1 cellular context compared by ENCODE assay signal in genomic region chr7:23181684-23182553, GRCh38.
TF ChIP-seq lines count a peak whose summit lies in the region.

Gene NUP42 (plus strand): TSS chr7:23182048. CDS start chr7:23182086, 38 bp downstream.

TF ChIP-seq in HepG2, 621 proteins besides CTCF, POLR2A, EP300 and RAD21 (continued from another document and continues in another):
- TF ChIP-seq GRHL1 (CRISPR knock-in tag; conservative IDR thresholded peaks at IDR 0.05) = no peak
- no peak for TF ChIP-seq SOX6 (IDR thresholded peaks at IDR 0.05)
- TF ChIP-seq SOX6 (CRISPR knock-in tag; IDR thresholded peaks at IDR 0.05) = peak; percentile 45
- TF ChIP-seq ZNF652 (CRISPR knock-in tag; IDR thresholded peaks at IDR 0.05; ENCODE audit: borderline replicate concordance, low read depth) = no peak
- TF ChIP-seq SP4 (CRISPR knock-in tag; IDR thresholded peaks at IDR 0.05) = peak; percentile 81; the same call in 1 of the 2 replicates
- peak; percentile 93; the same call in 1 of the 2 replicates for TF ChIP-seq TFDP1 (CRISPR knock-in tag; IDR thresholded peaks at IDR 0.05; ENCODE audit: borderline replicate concordance)
- TF ChIP-seq ZNF788 (CRISPR knock-in tag; IDR thresholded peaks at IDR 0.05; ENCODE audit: borderline replicate concordance) = peak; percentile 95; the same call in 1 of the 2 replicates
- no peak for TF ChIP-seq HNF1A (IDR thresholded peaks at IDR 0.05; ENCODE audit: low read depth)
- TF ChIP-seq HNF1A (CRISPR knock-in tag; IDR thresholded peaks at IDR 0.05; ENCODE audit: borderline replicate concordance) = peak; percentile 83; the same call in 1 of the 2 replicates
- no peak for TF ChIP-seq RFX1 (IDR thresholded peaks at IDR 0.05)
- TF ChIP-seq MYNN (CRISPR knock-in tag; IDR thresholded peaks at IDR 0.05; ENCODE audit: low read depth) = no peak
- TF ChIP-seq ZNF326 (CRISPR knock-in tag; IDR thresholded peaks at IDR 0.05; ENCODE audit: borderline replicate concordance) = no peak
- 0 out of 2 replicates have a peak, but pooled peaks have one; percentile 48 for TF ChIP-seq ZMYM2 (CRISPR knock-in tag; IDR thresholded peaks at IDR 0.05)
- TF ChIP-seq BHLHE40 (IDR thresholded peaks at IDR 0.05; ENCODE audit: low read length) = 0 out of 2 replicates have a peak, but pooled peaks have one; percentile 8
- no peak for TF ChIP-seq ZNF251 (CRISPR knock-in tag; IDR thresholded peaks at IDR 0.05)
- no peak; the same call in 1 of the 2 replicates for TF ChIP-seq GABPA (IDR thresholded peaks at IDR 0.05; ENCODE audit: low read depth, low read length)
- peak; percentile 85 for TF ChIP-seq GABPA (CRISPR knock-in tag; IDR thresholded peaks at IDR 0.05; ENCODE audit: low read depth)
- 0 out of 2 replicates have a peak, but pooled peaks have one; percentile 21 for TF ChIP-seq ZMAT3 (CRISPR knock-in tag; conservative IDR thresholded peaks at IDR 0.05)
- 0 out of 2 replicates have a peak, but pooled peaks have one; percentile 49 for TF ChIP-seq ZNF451 (CRISPR knock-in tag; IDR thresholded peaks at IDR 0.05)
- no peak for TF ChIP-seq JDP2 (CRISPR knock-in tag; IDR thresholded peaks at IDR 0.05; ENCODE audit: borderline replicate concordance)
- peak; percentile 91; the same call in 1 of the 2 replicates for TF ChIP-seq ZNF343 (CRISPR knock-in tag; IDR thresholded peaks at IDR 0.05)
- peak; percentile 90 for TF ChIP-seq HINFP (CRISPR knock-in tag; IDR thresholded peaks at IDR 0.05; ENCODE audit: low read depth)
- no peak for TF ChIP-seq KLF9 (CRISPR knock-in tag; IDR thresholded peaks at IDR 0.05; ENCODE audit: low read depth)
- TF ChIP-seq BCL6 (CRISPR knock-in tag; IDR thresholded peaks at IDR 0.05) = peak; percentile 39; the same call in 1 of the 2 replicates
- peak; percentile 70 for TF ChIP-seq IKZF5 (CRISPR knock-in tag; IDR thresholded peaks at IDR 0.05)
- TF ChIP-seq KMT2B (CRISPR knock-in tag; IDR thresholded peaks at IDR 0.05) = peak; percentile 97
- TF ChIP-seq GABPB1 (CRISPR knock-in tag; IDR thresholded peaks at IDR 0.05) = peak; percentile 91
- TF ChIP-seq MIXL1 (CRISPR knock-in tag; IDR thresholded peaks at IDR 0.05) = no peak
- peak; percentile 92 for TF ChIP-seq HES4 (CRISPR knock-in tag; IDR thresholded peaks at IDR 0.05; ENCODE audit: borderline replicate concordance)
- peak; percentile 99 for TF ChIP-seq ATF1 (CRISPR knock-in tag; IDR thresholded peaks at IDR 0.05)
- no peak for TF ChIP-seq TEAD2 (CRISPR knock-in tag; IDR thresholded peaks at IDR 0.05)
- TF ChIP-seq ZNF414 (CRISPR knock-in tag; IDR thresholded peaks at IDR 0.05) = no peak
- peak; percentile 77; the same call in 1 of the 2 replicates for TF ChIP-seq ZNF124 (CRISPR knock-in tag; IDR thresholded peaks at IDR 0.05)
- TF ChIP-seq GATAD1 (CRISPR knock-in tag; IDR thresholded peaks at IDR 0.05) = peak; percentile 99
- TF ChIP-seq PBX2 (CRISPR knock-in tag; IDR thresholded peaks at IDR 0.05) = no peak
- 0 out of 2 replicates have a peak, but pooled peaks have one; percentile 53 for TF ChIP-seq FOXM1 (CRISPR knock-in tag; IDR thresholded peaks at IDR 0.05)
- TF ChIP-seq ZNF17 (CRISPR knock-in tag; IDR thresholded peaks at IDR 0.05) = no peak
- TF ChIP-seq ZNF776 (CRISPR knock-in tag; IDR thresholded peaks at IDR 0.05) = no peak
- TF ChIP-seq LBX2 (CRISPR knock-in tag; IDR thresholded peaks at IDR 0.05; ENCODE audit: borderline replicate concordance) = no peak
- TF ChIP-seq JUND (CRISPR knock-in tag; IDR thresholded peaks at IDR 0.05) = peak; percentile 63; the same call in 1 of the 2 replicates
- peak; percentile 43; the same call in 1 of the 2 replicates for TF ChIP-seq TOE1 (CRISPR knock-in tag; IDR thresholded peaks at IDR 0.05)
- TF ChIP-seq ELK4 (CRISPR knock-in tag; IDR thresholded peaks at IDR 0.05; ENCODE audit: borderline replicate concordance) = no peak
- no peak for TF ChIP-seq MZF1 (CRISPR knock-in tag; IDR thresholded peaks at IDR 0.05; ENCODE audit: borderline replicate concordance)
- TF ChIP-seq TGIF2 (CRISPR knock-in tag; IDR thresholded peaks at IDR 0.05) = peak; percentile 87
- no peak for TF ChIP-seq NFE2L2 (IDR thresholded peaks at IDR 0.05; ENCODE audit: low read length)
- no peak for TF ChIP-seq CHCHD3 (CRISPR knock-in tag; IDR thresholded peaks at IDR 0.05)
- peak; percentile 93 for TF ChIP-seq THAP11 (CRISPR knock-in tag; IDR thresholded peaks at IDR 0.05)
- no peak for TF ChIP-seq PCBP2 (optimal IDR thresholded peaks at IDR 0.05; ENCODE audit: low read depth, low read length, poor library complexity, severe bottlenecking)
- no peak for TF ChIP-seq FOXP1 (IDR thresholded peaks at IDR 0.05)
- 0 out of 2 replicates have a peak, but pooled peaks have one; percentile 24 for TF ChIP-seq FOXP1 (CRISPR knock-in tag; IDR thresholded peaks at IDR 0.05)
- TF ChIP-seq SMAD3 (CRISPR knock-in tag; IDR thresholded peaks at IDR 0.05) = peak; percentile 83; the same call in 1 of the 2 replicates
- TF ChIP-seq GZF1 (CRISPR knock-in tag; IDR thresholded peaks at IDR 0.05) = peak; percentile 70; the same call in 1 of the 2 replicates
- no peak for TF ChIP-seq SETDB1 (CRISPR knock-in tag; IDR thresholded peaks at IDR 0.05; ENCODE audit: borderline replicate concordance)
- TF ChIP-seq ARID5B (CRISPR knock-in tag; IDR thresholded peaks at IDR 0.05) = peak; percentile 85
